Comparison of ENCODE assay signal across 11 cellular contexts in genomic region chr5:76180817-76181805, GRCh38.
DNase-seq lines count a peak whose midpoint lies in the region; ATAC-seq and TF ChIP-seq lines count a peak whose summit lies in the region.
"Had no signal": no experiment of that assay in that cellular context is flagged by ENCODE, and none has a peak within 500 bp of the region (broad histone marks: within the 10 kb centered on the region; RNA-seq: fewer than 3 reads in every experiment).

No MANE protein-coding gene starts in this region.

- peaks cover 4% of the 10 kb centered on the region for H3K4me1 Mint-ChIP-seq in type B pancreatic cell (ENCODE audit: unreplicated experiment)

- no peaks in the 10 kb centered on the region for H3K36me3 Mint-ChIP-seq in type B pancreatic cell

- no peak for TF ChIP-seq CTCF in colonic mucosa (IDR thresholded peaks at IDR 0.05)
- TF ChIP-seq CTCF in coronary artery (IDR thresholded peaks at IDR 0.05): no peak
- TF ChIP-seq CTCF in type B pancreatic cell (conservative IDR thresholded peaks at IDR 0.05): no peak

- H3K27me3 ChIP-seq in BLaER1 treated with 17β-estradiol and CSF1 and Interleukin-3, amounts not matched to agents 10 nM and 100 nM: no peaks in the 10 kb centered on the region
- no peaks in the 10 kb centered on the region for H3K27me3 ChIP-seq in colonic mucosa

- peaks cover 6 to 52% (median 25%) of the 10 kb centered on the region in 10 experiments for H3K4me1 ChIP-seq in BLaER1 treated with 17β-estradiol and CSF1 and Interleukin-3, amounts not matched to agents 10 nM and 100 nM
- H3K4me1 ChIP-seq in colonic mucosa: no peaks in the 10 kb centered on the region
- H3K4me1 ChIP-seq: psoas muscle had no signal

- H3K9me3 ChIP-seq in BLaER1 treated with 17β-estradiol and CSF1 and Interleukin-3, amounts not matched to agents 10 nM and 100 nM (replicated peaks in 1 of 11): peaks cover 9 to 52% (median 14%) of the 10 kb centered on the region in 11 experiments; a peak in 19 of 22 replicates
- no peaks in the 10 kb centered on the region for H3K9me3 ChIP-seq in colonic mucosa
- H3K9me3 ChIP-seq: psoas muscle had no signal

- DNase-seq in colonic mucosa (peak; percentile 37), coronary artery (ENCODE audit: low spot score) (no peak), type B pancreatic cell (ENCODE audit: extremely low spot score, unreplicated experiment) (no peak), globus pallidus (ENCODE audit: low spot score) (no peak)
- DNase-seq: head of caudate nucleus, psoas muscle, substantia nigra had no signal

- H3K27me3 Mint-ChIP-seq in type B pancreatic cell: no peaks in the 10 kb centered on the region

- ATAC-seq in GM19025 (IDR thresholded peaks at IDR 0.05; ENCODE audit: low read depth, unreplicated experiment) (peak; percentile 57), HG03565 (IDR thresholded peaks at IDR 0.05; ENCODE audit: unreplicated experiment) (peak; percentile 81), GM21367 (IDR thresholded peaks at IDR 0.05; ENCODE audit: unreplicated experiment) (no peak)
- ATAC-seq: psoas muscle had no signal

- H4K20me1 ChIP-seq in BLaER1 treated with 17β-estradiol and CSF1 and Interleukin-3, amounts not matched to agents 10 nM and 100 nM: no peaks in the 10 kb centered on the region

- H3K4me3 Mint-ChIP-seq in type B pancreatic cell: no peak overlapping the region

- H3K9ac ChIP-seq in BLaER1 treated with 17β-estradiol and CSF1 and Interleukin-3, amounts not matched to agents 10 nM and 100 nM: peak overlapping the region in 2 of 11 experiments; percentile 44 to 58; a peak in 4 of 22 replicates
- H3K9ac ChIP-seq in colonic mucosa (ENCODE audit: low read depth in 2 of 2, low read length in 2 of 2): no peak overlapping the region

- H3K4me3 ChIP-seq in BLaER1 treated with 17β-estradiol and CSF1 and Interleukin-3, amounts not matched to agents 10 nM and 100 nM: peak overlapping the region in 1 of 10 experiments; percentile 18; a peak in 1 of 20 replicates
- H3K4me3 ChIP-seq in colonic mucosa (no peak overlapping the region), coronary artery (no peak overlapping the region)
- H3K4me3 ChIP-seq: psoas muscle had no signal

- no peak overlapping the region for H3K27ac Mint-ChIP-seq in type B pancreatic cell

- no peaks in the 10 kb centered on the region for H3K36me3 ChIP-seq in BLaER1 treated with 17β-estradiol and CSF1 and Interleukin-3, amounts not matched to agents 10 nM and 100 nM
- H3K36me3 ChIP-seq in colonic mucosa: no peaks in the 10 kb centered on the region

- peak overlapping the region in 7 of 11 experiments; percentile 20 to 72 (median 67); a peak in 13 of 22 replicates for H3K4me2 ChIP-seq in BLaER1 treated with 17β-estradiol and CSF1 and Interleukin-3, amounts not matched to agents 10 nM and 100 nM

- intact Hi-C loops in colonic mucosa (cut with DNase I): no loop called here

- peak overlapping the region in 8 of 11 experiments; percentile 23 to 78 (median 56); a peak in 13 of 22 replicates for H3K27ac ChIP-seq in BLaER1 treated with 17β-estradiol and CSF1 and Interleukin-3, amounts not matched to agents 10 nM and 100 nM
- H3K27ac ChIP-seq in colonic mucosa (peak overlapping the region; percentile 34), coronary artery (no peak overlapping the region)
- H3K27ac ChIP-seq: psoas muscle had no signal

- no peaks in the 10 kb centered on the region for H3K9me3 Mint-ChIP-seq in type B pancreatic cell

Comparison
In these comparisons a context has a peak if more than half of its experiments do, and no peak if none do; other contexts are left out.
1. H3K27ac ChIP-seq: peak in BLaER1 treated with 17β-estradiol and CSF1 and Interleukin-3, amounts not matched to agents 10 nM and 100 nM (8 of 11) and colonic mucosa (single experiment); none in coronary artery (0 of 2).